ENCODE assay signal across 15 cellular contexts in the genomic region with DNA sequence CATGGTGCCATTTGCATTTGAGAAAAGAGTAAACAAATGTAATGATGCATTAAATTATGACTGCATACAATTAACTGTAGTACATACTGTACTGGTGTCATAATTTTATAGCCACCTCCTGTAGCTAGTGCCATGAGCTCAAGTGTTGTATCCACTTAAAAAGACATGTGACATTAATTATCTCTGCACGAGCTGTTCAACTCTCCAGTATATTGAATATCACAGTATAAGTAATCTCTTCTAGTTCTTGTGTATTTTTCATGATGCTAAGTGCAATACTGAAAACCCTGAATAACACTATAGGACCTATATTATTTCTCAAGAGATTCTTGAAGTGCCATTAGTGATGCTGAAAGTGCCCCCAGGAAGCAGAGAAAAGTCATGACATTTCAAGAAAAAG.
"Had no signal": no experiment of that assay in that cellular context is flagged by ENCODE, and none has a peak within 500 bp of the region (broad histone marks: within the 10 kb centered on the region; RNA-seq: fewer than 3 reads in every experiment).

No MANE protein-coding gene starts in this region.

- DNase-seq: activated effector memory CD4-positive, alpha-beta T cell treated with anti-CD3 and anti-CD28 coated beads, Interleukin-2, amount 50 U/mL, for 16 hours; amniotic stem cell; body of pancreas; cortex of kidney; effector memory CD4-positive, alpha-beta T cell; heart right ventricle; mammary epithelial cell; natural killer cell; nucleus accumbens; right cardiac atrium; small intestine had no signal

- H3K27ac ChIP-seq: body of pancreas, heart right ventricle, tibial nerve, vagina had no signal

- H3K36me3 ChIP-seq: heart right ventricle, tibial nerve, vagina had no signal

- H3K4me3 ChIP-seq: body of pancreas, heart right ventricle, tibial nerve, vagina had no signal

- ATAC-seq: activated naive CD4-positive, alpha-beta T cell treated with anti-CD3 and anti-CD28 coated beads, Interleukin-2, amount 50 U/mL, for 72 hours; body of pancreas; heart right ventricle; natural killer cell had no signal

- H3K4me1 ChIP-seq: body of pancreas, heart right ventricle, tibial nerve, vagina had no signal

- FAIRE-seq: islet of Langerhans had no signal

- H3K9me3 ChIP-seq: body of pancreas, heart right ventricle, tibial nerve, vagina had no signal

- H3K27me3 ChIP-seq: body of pancreas, heart right ventricle, tibial nerve, vagina had no signal
